In the genomic region with DNA sequence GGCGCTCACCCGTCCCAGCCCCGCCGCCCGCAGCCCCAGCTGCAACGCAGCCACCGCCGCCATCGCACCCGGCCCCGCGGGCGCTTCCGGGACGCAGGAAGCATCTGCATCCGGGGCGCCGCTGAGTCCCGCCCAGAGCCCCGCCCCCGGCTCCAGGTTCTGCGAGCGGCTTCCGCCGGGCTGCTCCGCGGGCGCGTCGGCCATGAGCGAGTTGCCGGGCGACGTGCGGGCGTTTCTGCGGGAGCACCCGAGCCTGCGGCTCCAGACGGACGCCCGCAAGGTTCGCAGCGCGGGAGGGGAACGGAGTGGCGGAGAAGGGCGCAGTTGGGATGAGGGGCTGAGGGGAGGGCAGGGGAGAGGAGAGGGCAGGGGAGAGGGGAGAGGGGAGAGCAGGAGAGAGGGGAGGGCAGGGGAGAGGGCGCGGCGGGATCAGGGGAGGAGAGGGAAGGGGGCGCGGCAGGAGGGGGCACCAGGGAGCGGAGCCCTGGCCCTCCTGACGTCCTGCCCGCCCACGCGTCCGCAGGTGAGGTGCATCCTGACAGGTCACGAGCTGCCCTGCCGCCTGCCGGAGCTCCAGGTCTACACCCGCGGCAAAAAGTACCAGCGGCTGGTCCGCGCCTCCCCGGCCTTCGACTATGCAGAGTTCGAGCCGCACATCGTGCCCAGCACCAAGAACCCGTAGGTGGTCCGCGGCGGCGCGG, we compare ENCODE assay signal across 1 cellular context.
TF ChIP-seq lines count a peak whose summit lies in the region.

A gene with protein sequence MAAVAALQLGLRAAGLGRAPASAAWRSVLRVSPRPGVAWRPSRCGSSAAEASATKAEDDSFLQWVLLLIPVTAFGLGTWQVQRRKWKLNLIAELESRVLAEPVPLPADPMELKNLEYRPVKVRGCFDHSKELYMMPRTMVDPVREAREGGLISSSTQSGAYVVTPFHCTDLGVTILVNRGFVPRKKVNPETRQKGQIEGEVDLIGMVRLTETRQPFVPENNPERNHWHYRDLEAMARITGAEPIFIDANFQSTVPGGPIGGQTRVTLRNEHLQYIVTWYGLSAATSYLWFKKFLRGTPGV (minus strand): TSS at position 97 of the 701 bp plus-strand sequence. CDS start 34 bp downstream, at position 63.
A gene (plus strand): TSS at position 160 of the 701 bp plus-strand sequence. CDS start 43 bp downstream, at position 203.

TF ChIP-seq in HepG2, 621 proteins besides CTCF, POLR2A, EP300 and RAD21 (continued from another document):
- TF ChIP-seq, protein P1, sequence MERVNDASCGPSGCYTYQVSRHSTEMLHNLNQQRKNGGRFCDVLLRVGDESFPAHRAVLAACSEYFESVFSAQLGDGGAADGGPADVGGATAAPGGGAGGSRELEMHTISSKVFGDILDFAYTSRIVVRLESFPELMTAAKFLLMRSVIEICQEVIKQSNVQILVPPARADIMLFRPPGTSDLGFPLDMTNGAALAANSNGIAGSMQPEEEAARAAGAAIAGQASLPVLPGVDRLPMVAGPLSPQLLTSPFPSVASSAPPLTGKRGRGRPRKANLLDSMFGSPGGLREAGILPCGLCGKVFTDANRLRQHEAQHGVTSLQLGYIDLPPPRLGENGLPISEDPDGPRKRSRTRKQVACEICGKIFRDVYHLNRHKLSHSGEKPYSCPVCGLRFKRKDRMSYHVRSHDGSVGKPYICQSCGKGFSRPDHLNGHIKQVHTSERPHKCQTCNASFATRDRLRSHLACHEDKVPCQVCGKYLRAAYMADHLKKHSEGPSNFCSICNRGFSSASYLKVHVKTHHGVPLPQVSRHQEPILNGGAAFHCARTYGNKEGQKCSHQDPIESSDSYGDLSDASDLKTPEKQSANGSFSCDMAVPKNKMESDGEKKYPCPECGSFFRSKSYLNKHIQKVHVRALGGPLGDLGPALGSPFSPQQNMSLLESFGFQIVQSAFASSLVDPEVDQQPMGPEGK (CRISPR knock-in tag; IDR thresholded peaks at IDR 0.05) = 0 out of 2 replicates have a peak, but pooled peaks have one; percentile 1
- TF ChIP-seq CENPT (CRISPR knock-in tag; IDR thresholded peaks at IDR 0.05; ENCODE audit: low read depth) (no peak), MTA1 (CRISPR knock-in tag; IDR thresholded peaks at IDR 0.05; ENCODE audit: borderline replicate concordance) (peak; percentile 61; the same call in 1 of the 2 replicates)
- TF ChIP-seq, protein P2, sequence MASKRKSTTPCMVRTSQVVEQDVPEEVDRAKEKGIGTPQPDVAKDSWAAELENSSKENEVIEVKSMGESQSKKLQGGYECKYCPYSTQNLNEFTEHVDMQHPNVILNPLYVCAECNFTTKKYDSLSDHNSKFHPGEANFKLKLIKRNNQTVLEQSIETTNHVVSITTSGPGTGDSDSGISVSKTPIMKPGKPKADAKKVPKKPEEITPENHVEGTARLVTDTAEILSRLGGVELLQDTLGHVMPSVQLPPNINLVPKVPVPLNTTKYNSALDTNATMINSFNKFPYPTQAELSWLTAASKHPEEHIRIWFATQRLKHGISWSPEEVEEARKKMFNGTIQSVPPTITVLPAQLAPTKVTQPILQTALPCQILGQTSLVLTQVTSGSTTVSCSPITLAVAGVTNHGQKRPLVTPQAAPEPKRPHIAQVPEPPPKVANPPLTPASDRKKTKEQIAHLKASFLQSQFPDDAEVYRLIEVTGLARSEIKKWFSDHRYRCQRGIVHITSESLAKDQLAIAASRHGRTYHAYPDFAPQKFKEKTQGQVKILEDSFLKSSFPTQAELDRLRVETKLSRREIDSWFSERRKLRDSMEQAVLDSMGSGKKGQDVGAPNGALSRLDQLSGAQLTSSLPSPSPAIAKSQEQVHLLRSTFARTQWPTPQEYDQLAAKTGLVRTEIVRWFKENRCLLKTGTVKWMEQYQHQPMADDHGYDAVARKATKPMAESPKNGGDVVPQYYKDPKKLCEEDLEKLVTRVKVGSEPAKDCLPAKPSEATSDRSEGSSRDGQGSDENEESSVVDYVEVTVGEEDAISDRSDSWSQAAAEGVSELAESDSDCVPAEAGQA (IDR thresholded peaks at IDR 0.05; ENCODE audit: low read depth) = no peak
- TF ChIP-seq, protein P2 (CRISPR knock-in tag; IDR thresholded peaks at IDR 0.05; ENCODE audit: borderline replicate concordance) = no peak
TF ChIP-seq in HepG2: peak in this region for 113.
